In genomic region chr14:76947838-76948184, GRCh38 we compare ENCODE assay signal across 8 cellular contexts.
DNase-seq lines count a peak whose midpoint lies in the region; ATAC-seq, FAIRE-seq and TF ChIP-seq lines count a peak whose summit lies in the region.

No MANE protein-coding gene starts in this region.

- no peak for TF ChIP-seq POLR2A in A549 (IDR thresholded peaks at IDR 0.05; ENCODE audit: low read length)

- no peaks in the 10 kb centered on the region for H3K36me3 ChIP-seq in Loucy (ENCODE audit: insufficient read depth, low read length)
- H3K36me3 ChIP-seq in neural cell (ENCODE audit: insufficient read depth, low read length): no peaks in the 10 kb centered on the region

- H3K9me2 ChIP-seq in Loucy (replicated peaks; ENCODE audit: low read depth, low read length): no peaks in the 10 kb centered on the region
- no peaks in the 10 kb centered on the region for H3K9me2 ChIP-seq in neural cell (ENCODE audit: insufficient read depth, low read length)

- H3F3A ChIP-seq in Loucy (ENCODE audit: low read depth) (no peaks in the 10 kb centered on the region; the same call in 1 of the 2 replicates), neural cell (ENCODE audit: insufficient read depth, low read length, poor library complexity, severe bottlenecking) (no peaks in the 10 kb centered on the region)

- H3K9me3 ChIP-seq in A549 (no peaks in the 10 kb centered on the region), Loucy (ENCODE audit: insufficient read depth, low read depth, low read length) (no peaks in the 10 kb centered on the region), neural cell (ENCODE audit: low read length) (no peaks in the 10 kb centered on the region)

- TF ChIP-seq EP300 in A549 (IDR thresholded peaks at IDR 0.05): no peak
- TF ChIP-seq EP300 in neural cell (conservative IDR thresholded peaks at IDR 0.05; ENCODE audit: poor library complexity, severe bottlenecking): no peak

- 0 out of 6 replicates have a peak, but pooled peaks of 1 of the 2 experiments have one; percentile 1 for ATAC-seq in A549

- H3K27me3 ChIP-seq in Loucy (ENCODE audit: insufficient read depth, low read length, poor library complexity, severe bottlenecking) (no peaks in the 10 kb centered on the region), dorsolateral prefrontal cortex (no peaks in the 10 kb centered on the region), neural cell (ENCODE audit: insufficient read depth, low read depth, low read length) (no peaks in the 10 kb centered on the region)

- POLR2A ChIA-PET in A549 (lab: Yijun Ruan, JAX): interaction anchor here (0.8 to 3.0 kb wide), 10 partner anchors 8 to 122 kb away, joined by 3 to 43 read pairs (median 6); partner anchors contain the start of gene IRF2BPL

- intact Hi-C loops in dorsolateral prefrontal cortex (cut with DNase I): loop anchor here (1.0 to 5.0 kb wide), 5 partner anchors 8 to 120 kb away; partner anchors contain the start of gene IRF2BPL (in 2 of the 2)

- WGBS in A549 (ENCODE audit: missing lambda C conversion rate): 44% methylated on average over 5 of the region's 5 CpGs

- CTCF ChIA-PET in A549 (lab: Yijun Ruan, JAX): interaction anchor here (0.5 to 39.5 kb wide), 22 partner anchors 8 to 153 kb away, joined by 3 to 678 read pairs (median 5); no protein-coding TSS in a partner anchor

- H3K27ac ChIP-seq in A549: peak overlapping the region; percentile 96 to 100
- H3K27ac ChIP-seq in dorsolateral prefrontal cortex: peak overlapping the region; percentile 27 to 94 (median 86)
- H3K27ac ChIP-seq in neural cell (ENCODE audit: low read length): peak overlapping the region; percentile 92

- H3K79me2 ChIP-seq in Loucy (ENCODE audit: insufficient read depth, low read length) (no peaks in the 10 kb centered on the region), neural cell (replicated peaks; ENCODE audit: insufficient read depth, low read length) (no peaks in the 10 kb centered on the region)

- H3K9ac ChIP-seq in Loucy (ENCODE audit: low read depth, low read length, poor library complexity, severe bottlenecking) (no peak overlapping the region), neural cell (ENCODE audit: low read length) (peak overlapping the region; percentile 67)

- FAIRE-seq in A549 (lab: Jason Lieb, UNC): no peak
- FAIRE-seq in RCC 7860 (lab: Jason Lieb, UNC): no peak

- H2AFZ ChIP-seq in Loucy (ENCODE audit: low read length) (no peak overlapping the region), neural cell (ENCODE audit: low read depth, low read length) (no peak overlapping the region)

- TF ChIP-seq RAD21 in A549 (conservative IDR thresholded peaks at IDR 0.05 in 1 of 2, IDR thresholded peaks at IDR 0.05 in 1 of 2) (no peak), neural cell (conservative IDR thresholded peaks at IDR 0.05) (no peak)

- H3K4me2 ChIP-seq in A549 (peak overlapping the region; percentile 69), Loucy (ENCODE audit: low read depth, low read length, poor library complexity, severe bottlenecking) (peak overlapping the region; percentile 72), neural cell (ENCODE audit: low read length) (peak overlapping the region; percentile 54)

- H3K4me1 ChIP-seq in A549 (peaks cover 77% of the 10 kb centered on the region), Loucy (ENCODE audit: insufficient read depth, low read length, poor library complexity, severe bottlenecking) (peaks cover 28% of the 10 kb centered on the region)

- H4K20me1 ChIP-seq in Loucy (ENCODE audit: insufficient read depth, low read length, poor library complexity, severe bottlenecking) (no peaks in the 10 kb centered on the region), neural cell (ENCODE audit: insufficient read depth) (no peaks in the 10 kb centered on the region)

- DNase-seq in A549 (ENCODE audit: low read depth in 1 of 2, low spot score in 1 of 2) (no peak), dorsolateral prefrontal cortex (no peak), cerebellum (ENCODE audit: low spot score) (no peak), NCI-H2029 treated with DMSO at 0.1 percent for 48 hours (lab: John Stamatoyannopoulos, UW) (no peak), RCC 7860 (ENCODE audit: low spot score) (no peak)
- DNase-seq in effector CD8-positive, alpha-beta T cell (lab: John Stamatoyannopoulos, UW): no peak

- TF ChIP-seq CTCF in A549 (IDR thresholded peaks at IDR 0.05) (no peak), Loucy (conservative IDR thresholded peaks at IDR 0.05; ENCODE audit: low read length) (no peak), dorsolateral prefrontal cortex (IDR thresholded peaks at IDR 0.05 in 54 of 56, conservative IDR thresholded peaks at IDR 0.05 in 2 of 56; ENCODE audit: low read depth in 1 of 56, partially characterized antibody in 56 of 56) (no peak), neural cell (IDR thresholded peaks at IDR 0.05; ENCODE audit: poor library complexity, severe bottlenecking) (no peak)

- H3K4me3 ChIP-seq in A549 (no peak overlapping the region), Loucy (ENCODE audit: low read length, poor library complexity, severe bottlenecking) (peak overlapping the region; percentile 57), dorsolateral prefrontal cortex (peak overlapping the region in 38 of 59 donors; percentile 0 to 46 (median 34)), neural cell (ENCODE audit: low read length) (peak overlapping the region; percentile 48)

TF ChIP-seq in A549, 52 proteins besides CTCF, POLR2A, EP300 and RAD21 (continues in another document):
- TF ChIP-seq HDAC2 (IDR thresholded peaks at IDR 0.05) (peak; percentile 86; the same call in 1 of the 2 replicates), HOXB13 (CRISPR knock-in tag; IDR thresholded peaks at IDR 0.05; ENCODE audit: low read depth) (no peak), CBX2 (IDR thresholded peaks at IDR 0.05; ENCODE audit: borderline replicate concordance, low read depth) (no peak), FOSL2 (IDR thresholded peaks at IDR 0.05) (no peak), FOSL2 (CRISPR knock-in tag; IDR thresholded peaks at IDR 0.05) (no peak), ZFP36 (IDR thresholded peaks at IDR 0.05; ENCODE audit: borderline replicate concordance, partially characterized antibody) (peak; percentile 82), TP53 (CRISPR knock-in tag; IDR thresholded peaks at IDR 0.05) (no peak), KDM1A (IDR thresholded peaks at IDR 0.05; ENCODE audit: low read depth) (peak; percentile 93), HEYL (CRISPR knock-in tag; IDR thresholded peaks at IDR 0.05) (no peak), BCL3 (IDR thresholded peaks at IDR 0.05) (no peak), BHLHE40 (IDR thresholded peaks at IDR 0.05; ENCODE audit: low read depth, low read length) (no peak)
- TF ChIP-seq, protein P1, sequence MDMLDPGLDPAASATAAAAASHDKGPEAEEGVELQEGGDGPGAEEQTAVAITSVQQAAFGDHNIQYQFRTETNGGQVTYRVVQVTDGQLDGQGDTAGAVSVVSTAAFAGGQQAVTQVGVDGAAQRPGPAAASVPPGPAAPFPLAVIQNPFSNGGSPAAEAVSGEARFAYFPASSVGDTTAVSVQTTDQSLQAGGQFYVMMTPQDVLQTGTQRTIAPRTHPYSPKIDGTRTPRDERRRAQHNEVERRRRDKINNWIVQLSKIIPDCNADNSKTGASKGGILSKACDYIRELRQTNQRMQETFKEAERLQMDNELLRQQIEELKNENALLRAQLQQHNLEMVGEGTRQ (IDR thresholded peaks at IDR 0.05): no peak

TF ChIP-seq in neural cell, 6 proteins besides CTCF, POLR2A, EP300 and RAD21:
- no peak for TF ChIP-seq EZH2 (IDR thresholded peaks at IDR 0.05; ENCODE audit: borderline replicate concordance, insufficient read depth, low read length, poor library complexity, severe bottlenecking)
- no peak for TF ChIP-seq MXI1 (conservative IDR thresholded peaks at IDR 0.05; ENCODE audit: poor library complexity, severe bottlenecking)
- TF ChIP-seq POLR2AphosphoS5 (IDR thresholded peaks at IDR 0.05): no peak
- no peak for TF ChIP-seq TAF1 (IDR thresholded peaks at IDR 0.05; ENCODE audit: low read depth)
- TF ChIP-seq, protein P2, sequence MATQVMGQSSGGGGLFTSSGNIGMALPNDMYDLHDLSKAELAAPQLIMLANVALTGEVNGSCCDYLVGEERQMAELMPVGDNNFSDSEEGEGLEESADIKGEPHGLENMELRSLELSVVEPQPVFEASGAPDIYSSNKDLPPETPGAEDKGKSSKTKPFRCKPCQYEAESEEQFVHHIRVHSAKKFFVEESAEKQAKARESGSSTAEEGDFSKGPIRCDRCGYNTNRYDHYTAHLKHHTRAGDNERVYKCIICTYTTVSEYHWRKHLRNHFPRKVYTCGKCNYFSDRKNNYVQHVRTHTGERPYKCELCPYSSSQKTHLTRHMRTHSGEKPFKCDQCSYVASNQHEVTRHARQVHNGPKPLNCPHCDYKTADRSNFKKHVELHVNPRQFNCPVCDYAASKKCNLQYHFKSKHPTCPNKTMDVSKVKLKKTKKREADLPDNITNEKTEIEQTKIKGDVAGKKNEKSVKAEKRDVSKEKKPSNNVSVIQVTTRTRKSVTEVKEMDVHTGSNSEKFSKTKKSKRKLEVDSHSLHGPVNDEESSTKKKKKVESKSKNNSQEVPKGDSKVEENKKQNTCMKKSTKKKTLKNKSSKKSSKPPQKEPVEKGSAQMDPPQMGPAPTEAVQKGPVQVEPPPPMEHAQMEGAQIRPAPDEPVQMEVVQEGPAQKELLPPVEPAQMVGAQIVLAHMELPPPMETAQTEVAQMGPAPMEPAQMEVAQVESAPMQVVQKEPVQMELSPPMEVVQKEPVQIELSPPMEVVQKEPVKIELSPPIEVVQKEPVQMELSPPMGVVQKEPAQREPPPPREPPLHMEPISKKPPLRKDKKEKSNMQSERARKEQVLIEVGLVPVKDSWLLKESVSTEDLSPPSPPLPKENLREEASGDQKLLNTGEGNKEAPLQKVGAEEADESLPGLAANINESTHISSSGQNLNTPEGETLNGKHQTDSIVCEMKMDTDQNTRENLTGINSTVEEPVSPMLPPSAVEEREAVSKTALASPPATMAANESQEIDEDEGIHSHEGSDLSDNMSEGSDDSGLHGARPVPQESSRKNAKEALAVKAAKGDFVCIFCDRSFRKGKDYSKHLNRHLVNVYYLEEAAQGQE (IDR thresholded peaks at IDR 0.05; ENCODE audit: borderline replicate concordance): no peak
- TF ChIP-seq SMC3 (conservative IDR thresholded peaks at IDR 0.05; ENCODE audit: poor library complexity): no peak
